In the genomic region with DNA sequence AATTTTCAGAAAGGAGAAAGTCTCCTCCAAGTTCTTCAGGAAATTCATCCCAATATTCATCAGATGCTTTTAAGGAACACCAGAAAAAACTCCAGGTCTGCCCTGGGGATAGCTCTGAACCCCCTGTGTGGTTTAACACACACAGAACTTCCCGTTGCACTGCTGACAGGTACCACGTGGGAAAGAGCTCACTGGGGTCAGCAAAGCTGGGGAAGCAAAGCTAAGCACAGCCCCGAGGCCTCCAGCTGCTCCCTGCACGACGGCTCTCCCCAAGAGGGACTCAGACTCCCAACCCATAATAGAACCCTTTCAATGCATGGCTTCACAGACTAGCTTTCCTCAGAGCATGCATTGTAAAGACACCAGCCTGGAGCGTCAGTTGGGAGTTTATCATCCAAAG, we compare ENCODE assay signal across 1 cellular context.
TF ChIP-seq lines count a peak whose summit lies in the region.

No MANE protein-coding gene starts in this region.

TF ChIP-seq in HepG2, 621 proteins besides CTCF, POLR2A, EP300 and RAD21 (continued from another document and continues in another):
- TF ChIP-seq ZNF670 (CRISPR knock-in tag; IDR thresholded peaks at IDR 0.05; ENCODE audit: borderline replicate concordance) (no peak), PAF1 (CRISPR knock-in tag; IDR thresholded peaks at IDR 0.05) (no peak), ZBTB2 (CRISPR knock-in tag; IDR thresholded peaks at IDR 0.05; ENCODE audit: low read depth) (no peak), ZNF468 (CRISPR knock-in tag; IDR thresholded peaks at IDR 0.05) (no peak), RFX1 (IDR thresholded peaks at IDR 0.05) (no peak), IKZF4 (CRISPR knock-in tag; IDR thresholded peaks at IDR 0.05; ENCODE audit: borderline replicate concordance, low read depth, not compliant biosample characterization) (no peak), ZNF367 (CRISPR knock-in tag; IDR thresholded peaks at IDR 0.05; ENCODE audit: borderline replicate concordance) (no peak), YEATS4 (CRISPR knock-in tag; IDR thresholded peaks at IDR 0.05; ENCODE audit: borderline replicate concordance) (no peak), ZMYM2 (CRISPR knock-in tag; IDR thresholded peaks at IDR 0.05) (no peak), PHF5A (CRISPR knock-in tag; IDR thresholded peaks at IDR 0.05; ENCODE audit: low read depth, unreplicated experiment) (no peak), HOMEZ (CRISPR knock-in tag; IDR thresholded peaks at IDR 0.05; ENCODE audit: low read depth) (no peak), SALL1 (CRISPR knock-in tag; IDR thresholded peaks at IDR 0.05) (no peak), HNRNPK (IDR thresholded peaks at IDR 0.05; ENCODE audit: low read depth, low read length, poor library complexity, severe bottlenecking) (no peak), ZNF746 (CRISPR knock-in tag; IDR thresholded peaks at IDR 0.05) (no peak), PHF8 (CRISPR knock-in tag; IDR thresholded peaks at IDR 0.05) (no peak), FOSL1 (CRISPR knock-in tag; IDR thresholded peaks at IDR 0.05; ENCODE audit: borderline replicate concordance) (no peak), LCORL (IDR thresholded peaks at IDR 0.05) (no peak), LCORL (CRISPR knock-in tag; IDR thresholded peaks at IDR 0.05) (no peak), ZNF124 (CRISPR knock-in tag; IDR thresholded peaks at IDR 0.05) (no peak), ATF2 (CRISPR knock-in tag; IDR thresholded peaks at IDR 0.05) (no peak), POLR2AphosphoS2 (IDR thresholded peaks at IDR 0.05; ENCODE audit: low read depth, low read length) (no peak), HNRNPUL1 (IDR thresholded peaks at IDR 0.05; ENCODE audit: low read depth, low read length) (no peak), MXI1 (IDR thresholded peaks at IDR 0.05; ENCODE audit: borderline replicate concordance, low read depth, low read length) (peak; percentile 47; the same call in 1 of the 3 replicates), THAP11 (CRISPR knock-in tag; IDR thresholded peaks at IDR 0.05) (no peak), ATF4 (CRISPR knock-in tag; IDR thresholded peaks at IDR 0.05) (no peak), MAX (IDR thresholded peaks at IDR 0.05) (peak; percentile 77; the same call in 1 of the 2 replicates), ZNF337 (CRISPR knock-in tag; IDR thresholded peaks at IDR 0.05; ENCODE audit: borderline replicate concordance, low read depth) (no peak), ZNF589 (CRISPR knock-in tag; conservative IDR thresholded peaks at IDR 0.05) (no peak), MED1 (CRISPR knock-in tag; IDR thresholded peaks at IDR 0.05) (no peak), ARID3A (IDR thresholded peaks at IDR 0.05; ENCODE audit: low read depth, low read length) (no peak), ZNF788 (CRISPR knock-in tag; IDR thresholded peaks at IDR 0.05; ENCODE audit: borderline replicate concordance) (peak; percentile 34; the same call in 1 of the 2 replicates), ZNF777 (CRISPR knock-in tag; IDR thresholded peaks at IDR 0.05) (no peak), ZNF460 (CRISPR knock-in tag; IDR thresholded peaks at IDR 0.05; ENCODE audit: borderline replicate concordance) (no peak), PCBP1 (IDR thresholded peaks at IDR 0.05; ENCODE audit: borderline replicate concordance, low read depth, low read length) (no peak), ZBTB10 (CRISPR knock-in tag; IDR thresholded peaks at IDR 0.05; ENCODE audit: borderline replicate concordance) (no peak), ZFP1 (CRISPR knock-in tag; IDR thresholded peaks at IDR 0.05) (no peak)
- TF ChIP-seq, protein P1, sequence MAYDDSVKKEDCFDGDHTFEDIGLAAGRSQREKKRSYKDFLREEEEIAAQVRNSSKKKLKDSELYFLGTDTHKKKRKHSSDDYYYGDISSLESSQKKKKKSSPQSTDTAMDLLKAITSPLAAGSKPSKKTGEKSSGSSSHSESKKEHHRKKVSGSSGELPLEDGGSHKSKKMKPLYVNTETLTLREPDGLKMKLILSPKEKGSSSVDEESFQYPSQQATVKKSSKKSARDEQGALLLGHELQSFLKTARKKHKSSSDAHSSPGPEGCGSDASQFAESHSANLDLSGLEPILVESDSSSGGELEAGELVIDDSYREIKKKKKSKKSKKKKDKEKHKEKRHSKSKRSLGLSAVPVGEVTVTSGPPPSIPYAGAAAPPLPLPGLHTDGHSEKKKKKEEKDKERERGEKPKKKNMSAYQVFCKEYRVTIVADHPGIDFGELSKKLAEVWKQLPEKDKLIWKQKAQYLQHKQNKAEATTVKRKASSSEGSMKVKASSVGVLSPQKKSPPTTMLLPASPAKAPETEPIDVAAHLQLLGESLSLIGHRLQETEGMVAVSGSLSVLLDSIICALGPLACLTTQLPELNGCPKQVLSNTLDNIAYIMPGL (CRISPR knock-in tag; IDR thresholded peaks at IDR 0.05; ENCODE audit: borderline replicate concordance in 1 of 2, low read depth in 1 of 2): no peak
- TF ChIP-seq, protein P2, sequence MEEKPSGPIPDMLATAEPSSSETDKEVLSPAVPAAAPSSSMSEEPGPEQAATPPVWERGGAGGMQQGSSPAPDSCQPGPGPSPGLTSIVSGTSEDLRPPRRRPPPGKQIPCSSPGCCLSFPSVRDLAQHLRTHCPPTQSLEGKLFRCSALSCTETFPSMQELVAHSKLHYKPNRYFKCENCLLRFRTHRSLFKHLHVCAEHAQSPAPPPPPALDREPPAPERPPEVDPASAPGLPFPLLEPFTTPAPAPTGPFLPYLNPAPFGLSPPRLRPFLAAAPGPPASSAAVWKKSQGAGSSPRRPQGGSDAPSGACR (CRISPR knock-in tag; IDR thresholded peaks at IDR 0.05): no peak
- TF ChIP-seq, protein P3, sequence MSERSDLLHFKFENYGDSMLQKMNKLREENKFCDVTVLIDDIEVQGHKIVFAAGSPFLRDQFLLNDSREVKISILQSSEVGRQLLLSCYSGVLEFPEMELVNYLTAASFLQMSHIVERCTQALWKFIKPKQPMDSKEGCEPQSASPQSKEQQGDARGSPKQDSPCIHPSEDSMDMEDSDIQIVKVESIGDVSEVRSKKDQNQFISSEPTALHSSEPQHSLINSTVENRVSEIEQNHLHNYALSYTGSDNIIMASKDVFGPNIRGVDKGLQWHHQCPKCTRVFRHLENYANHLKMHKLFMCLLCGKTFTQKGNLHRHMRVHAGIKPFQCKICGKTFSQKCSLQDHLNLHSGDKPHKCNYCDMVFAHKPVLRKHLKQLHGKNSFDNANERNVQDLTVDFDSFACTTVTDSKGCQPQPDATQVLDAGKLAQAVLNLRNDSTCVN (CRISPR knock-in tag; IDR thresholded peaks at IDR 0.05; ENCODE audit: borderline replicate concordance): 0 out of 2 replicates have a peak, but pooled peaks have one; percentile 27
- TF ChIP-seq, protein P4, sequence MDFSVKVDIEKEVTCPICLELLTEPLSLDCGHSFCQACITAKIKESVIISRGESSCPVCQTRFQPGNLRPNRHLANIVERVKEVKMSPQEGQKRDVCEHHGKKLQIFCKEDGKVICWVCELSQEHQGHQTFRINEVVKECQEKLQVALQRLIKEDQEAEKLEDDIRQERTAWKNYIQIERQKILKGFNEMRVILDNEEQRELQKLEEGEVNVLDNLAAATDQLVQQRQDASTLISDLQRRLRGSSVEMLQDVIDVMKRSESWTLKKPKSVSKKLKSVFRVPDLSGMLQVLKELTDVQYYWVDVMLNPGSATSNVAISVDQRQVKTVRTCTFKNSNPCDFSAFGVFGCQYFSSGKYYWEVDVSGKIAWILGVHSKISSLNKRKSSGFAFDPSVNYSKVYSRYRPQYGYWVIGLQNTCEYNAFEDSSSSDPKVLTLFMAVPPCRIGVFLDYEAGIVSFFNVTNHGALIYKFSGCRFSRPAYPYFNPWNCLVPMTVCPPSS (IDR thresholded peaks at IDR 0.05): no peak
- TF ChIP-seq, protein P5, sequence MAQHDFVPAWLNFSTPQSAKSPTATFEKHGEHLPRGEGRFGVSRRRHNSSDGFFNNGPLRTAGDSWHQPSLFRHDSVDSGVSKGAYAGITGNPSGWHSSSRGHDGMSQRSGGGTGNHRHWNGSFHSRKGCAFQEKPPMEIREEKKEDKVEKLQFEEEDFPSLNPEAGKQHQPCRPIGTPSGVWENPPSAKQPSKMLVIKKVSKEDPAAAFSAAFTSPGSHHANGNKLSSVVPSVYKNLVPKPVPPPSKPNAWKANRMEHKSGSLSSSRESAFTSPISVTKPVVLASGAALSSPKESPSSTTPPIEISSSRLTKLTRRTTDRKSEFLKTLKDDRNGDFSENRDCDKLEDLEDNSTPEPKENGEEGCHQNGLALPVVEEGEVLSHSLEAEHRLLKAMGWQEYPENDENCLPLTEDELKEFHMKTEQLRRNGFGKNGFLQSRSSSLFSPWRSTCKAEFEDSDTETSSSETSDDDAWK (CRISPR knock-in tag; IDR thresholded peaks at IDR 0.05): no peak
